Comparison of ENCODE assay signal across 27 cellular contexts in the genomic region with DNA sequence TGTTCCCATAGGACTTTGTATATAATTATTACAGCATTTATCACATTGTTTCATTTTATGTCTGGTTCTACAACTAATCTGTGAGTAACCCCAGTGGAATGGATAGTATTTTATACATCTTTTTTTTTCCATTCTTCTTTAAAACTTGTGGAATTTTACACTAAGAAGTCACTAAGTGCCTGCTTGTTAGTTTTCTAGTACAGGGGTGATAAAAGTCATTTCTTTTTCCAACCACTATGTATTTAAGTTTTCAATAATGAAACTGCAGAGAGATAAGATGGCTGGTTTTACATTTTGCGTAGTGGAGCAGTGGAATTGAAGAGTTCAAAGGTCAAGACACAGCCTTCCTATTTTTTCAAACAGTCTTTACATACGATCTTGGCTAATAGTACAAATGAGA.
A peak's percentile ranks its signal among the peaks of the same experiment; 100 is the strongest.
DNase-seq lines count a peak whose midpoint lies in the region; ATAC-seq and TF ChIP-seq lines count a peak whose summit lies in the region.
"Had no signal": no experiment of that assay in that cellular context is flagged by ENCODE, and none has a peak within 500 bp of the region (broad histone marks: within the 10 kb centered on the region; RNA-seq: fewer than 3 reads in every experiment).

No MANE protein-coding gene starts in this region.

- H3K27ac Mint-ChIP-seq in activated naive CD4-positive, alpha-beta T cell treated with anti-CD3 and anti-CD28 coated beads, Interleukin-2, amount 10 ng/mL, durations not matched to agents 7 days and 5 days, result peak overlapping the region; percentile 22
- H3K27ac Mint-ChIP-seq: activated CD4-positive, alpha-beta T cell treated with anti-CD3 and anti-CD28 coated beads, Interleukin-2, amount 10 ng/mL, durations not matched to agents 7 days and 5 days; activated naive CD4-positive, alpha-beta T cell treated with anti-CD3 and anti-CD28 coated beads, Interleukin-2, amount 50 U/mL, for 72 hours; activated T-helper 1 cell treated with anti-CD3 and anti-CD28 coated beads, Interleukin-12 subunit alpha, Interleukin-12 subunit beta, Interleukin-2, Interleukin-4 antibody, amounts not matched to agents 30 ng/mL and 10 ng/mL and 1 ng/mL, durations not matched to agents 14 hours and 24 hours and 36 hours; brain; stimulated activated naive CD8-positive, alpha-beta T cell treated with anti-CD3 and anti-CD28 coated beads, Interleukin-15, amount 100 ng/mL, for 72 hours had no signal

- in situ Hi-C loops in astrocyte of the spinal cord (cut with HindIII; ENCODE audit: low sequenced_read_pairs), result no loop called here

- no peak overlapping the region for H3K4me3 ChIP-seq in astrocyte of the spinal cord (ENCODE audit: low read depth, low read length)
- no peak overlapping the region for H3K4me3 ChIP-seq in hepatocyte
- H3K4me3 ChIP-seq: coronary artery, lower lobe of right lung, tibial artery had no signal

- DNase-seq in activated naive CD4-positive, alpha-beta T cell treated with anti-CD3 and anti-CD28 coated beads, Interleukin-2, amount 10 ng/mL, durations not matched to agents 7 days and 5 days, result no peak
- no peak for DNase-seq in activated naive CD4-positive, alpha-beta T cell treated with anti-CD3 and anti-CD28 coated beads, Interleukin-2, amount 50 U/mL, for 16 hours
- DNase-seq in astrocyte of the spinal cord (ENCODE audit: low read depth, low spot score) (peak; percentile 30), hepatocyte (ENCODE audit: low spot score) (no peak), posterior vena cava (ENCODE audit: low spot score) (no peak), NCI-H1930 (lab: John Stamatoyannopoulos, UW) (no peak), kidney tubule cell (ENCODE audit: low spot score) (no peak)
- DNase-seq: 8988T; activated CD4-positive, alpha-beta T cell treated with anti-CD3 and anti-CD28 coated beads, Interleukin-2, amount 10 ng/mL, durations not matched to agents 7 days and 5 days; BE2C; DMS79; hippocampal formation; islet precursor cell; lower lobe of right lung; NCI-H1092; NCI-H2029 treated with DMSO at 0.1 percent for 48 hours; NCI-H446; NK-92 treated with Interleukin-12 subunit alpha and Interleukin-12 subunit beta, amount 100 ng/mL, for 24 hours; retina; stimulated activated naive CD8-positive, alpha-beta T cell treated with anti-CD3 and anti-CD28 coated beads, Interleukin-15, amount 100 ng/mL, for 72 hours; T-helper 1 cell; tibial artery had no signal

- H3K4me2 ChIP-seq in hepatocyte, result peak overlapping the region; percentile 3

- no peaks in the 10 kb centered on the region for H3K4me1 Mint-ChIP-seq in activated naive CD4-positive, alpha-beta T cell treated with anti-CD3 and anti-CD28 coated beads, Interleukin-2, amount 10 ng/mL, durations not matched to agents 7 days and 5 days
- H3K4me1 Mint-ChIP-seq: activated CD4-positive, alpha-beta T cell treated with anti-CD3 and anti-CD28 coated beads, Interleukin-2, amount 10 ng/mL, durations not matched to agents 7 days and 5 days; stimulated activated naive CD8-positive, alpha-beta T cell treated with anti-CD3 and anti-CD28 coated beads, Interleukin-15, amount 100 ng/mL, for 72 hours had no signal

- H3K4me1 ChIP-seq in hepatocyte (ENCODE audit: insufficient read depth), result peaks cover 4% of the 10 kb centered on the region
- H3K4me1 ChIP-seq: BE2C, lower lobe of right lung, tibial artery had no signal

- no peaks in the 10 kb centered on the region for H3K79me2 ChIP-seq in hepatocyte

- H3K9me3 ChIP-seq in hepatocyte (ENCODE audit: low read depth), result no peaks in the 10 kb centered on the region
- H3K9me3 ChIP-seq: BE2C, lower lobe of right lung, tibial artery had no signal

- no peak for ATAC-seq in GM19452 (IDR thresholded peaks at IDR 0.05; ENCODE audit: unreplicated experiment)
- ATAC-seq: activated naive CD4-positive, alpha-beta T cell treated with anti-CD3 and anti-CD28 coated beads, Interleukin-2, amount 50 U/mL, for 72 hours; lower lobe of right lung; stimulated activated naive CD8-positive, alpha-beta T cell treated with anti-CD3 and anti-CD28 coated beads, Interleukin-15, amount 100 ng/mL, for 72 hours had no signal

- TF ChIP-seq CTCF in astrocyte of the spinal cord (IDR thresholded peaks at IDR 0.05; ENCODE audit: low read depth, low read length) (no peak), hepatocyte (IDR thresholded peaks at IDR 0.05; ENCODE audit: poor library complexity) (no peak)

- H3K27me3 Mint-ChIP-seq in activated naive CD4-positive, alpha-beta T cell treated with anti-CD3 and anti-CD28 coated beads, Interleukin-2, amount 10 ng/mL, durations not matched to agents 7 days and 5 days, result no peaks in the 10 kb centered on the region
- H3K27me3 Mint-ChIP-seq: activated CD4-positive, alpha-beta T cell treated with anti-CD3 and anti-CD28 coated beads, Interleukin-2, amount 10 ng/mL, durations not matched to agents 7 days and 5 days; brain; stimulated activated naive CD8-positive, alpha-beta T cell treated with anti-CD3 and anti-CD28 coated beads, Interleukin-15, amount 100 ng/mL, for 72 hours had no signal

- H3K9me2 ChIP-seq in hepatocyte (replicated peaks; ENCODE audit: insufficient read depth), result no peaks in the 10 kb centered on the region

- no peaks in the 10 kb centered on the region for H3K9me3 Mint-ChIP-seq in activated naive CD4-positive, alpha-beta T cell treated with anti-CD3 and anti-CD28 coated beads, Interleukin-2, amount 10 ng/mL, durations not matched to agents 7 days and 5 days
- H3K9me3 Mint-ChIP-seq: activated CD4-positive, alpha-beta T cell treated with anti-CD3 and anti-CD28 coated beads, Interleukin-2, amount 10 ng/mL, durations not matched to agents 7 days and 5 days; brain had no signal

- H3K36me3 ChIP-seq in hepatocyte (replicated peaks; ENCODE audit: insufficient read depth, low read depth), result no peaks in the 10 kb centered on the region
- H3K36me3 ChIP-seq: BE2C, lower lobe of right lung, tibial artery had no signal

- H2AFZ ChIP-seq in hepatocyte, result peak overlapping the region; percentile 14

- no peaks in the 10 kb centered on the region for H3K27me3 ChIP-seq in hepatocyte
- H3K27me3 ChIP-seq: BE2C, tibial artery had no signal

- CTCF ChIA-PET in activated naive CD4-positive, alpha-beta T cell treated with anti-CD3 and anti-CD28 coated beads, Interleukin-2, amount 10 ng/mL, durations not matched to agents 7 days and 5 days (lab: Charles Lee), result no interaction called here

- H3K4me3 Mint-ChIP-seq in activated naive CD4-positive, alpha-beta T cell treated with anti-CD3 and anti-CD28 coated beads, Interleukin-2, amount 10 ng/mL, durations not matched to agents 7 days and 5 days, result no peak overlapping the region
- H3K4me3 Mint-ChIP-seq: activated CD4-positive, alpha-beta T cell treated with anti-CD3 and anti-CD28 coated beads, Interleukin-2, amount 10 ng/mL, durations not matched to agents 7 days and 5 days; activated T-helper 1 cell treated with anti-CD3 and anti-CD28 coated beads, Interleukin-12 subunit alpha, Interleukin-12 subunit beta, Interleukin-2, Interleukin-4 antibody, amounts not matched to agents 30 ng/mL and 10 ng/mL and 1 ng/mL, durations not matched to agents 14 hours and 24 hours and 36 hours; brain; stimulated activated naive CD8-positive, alpha-beta T cell treated with anti-CD3 and anti-CD28 coated beads, Interleukin-15, amount 100 ng/mL, for 72 hours had no signal

- WGBS in hepatocyte (ENCODE audit: low lambda C conversion rate, missing lambda C conversion rate), result 54% methylated on average over 2 of the region's 2 CpGs

- H3K36me3 Mint-ChIP-seq in activated naive CD4-positive, alpha-beta T cell treated with anti-CD3 and anti-CD28 coated beads, Interleukin-2, amount 10 ng/mL, durations not matched to agents 7 days and 5 days, result no peaks in the 10 kb centered on the region
- H3K36me3 Mint-ChIP-seq: brain had no signal

- no peaks in the 10 kb centered on the region for H4K20me1 ChIP-seq in hepatocyte (ENCODE audit: insufficient read depth, poor library complexity, severe bottlenecking)

- peak overlapping the region; percentile 12 for H3K27ac ChIP-seq in hepatocyte
- H3K27ac ChIP-seq: coronary artery, lower lobe of right lung, tibial artery had no signal

- intact Hi-C loops in posterior vena cava (cut with DNase I), result no loop called here
